ENCODE assay signal across 8 cellular contexts in the genomic region with DNA sequence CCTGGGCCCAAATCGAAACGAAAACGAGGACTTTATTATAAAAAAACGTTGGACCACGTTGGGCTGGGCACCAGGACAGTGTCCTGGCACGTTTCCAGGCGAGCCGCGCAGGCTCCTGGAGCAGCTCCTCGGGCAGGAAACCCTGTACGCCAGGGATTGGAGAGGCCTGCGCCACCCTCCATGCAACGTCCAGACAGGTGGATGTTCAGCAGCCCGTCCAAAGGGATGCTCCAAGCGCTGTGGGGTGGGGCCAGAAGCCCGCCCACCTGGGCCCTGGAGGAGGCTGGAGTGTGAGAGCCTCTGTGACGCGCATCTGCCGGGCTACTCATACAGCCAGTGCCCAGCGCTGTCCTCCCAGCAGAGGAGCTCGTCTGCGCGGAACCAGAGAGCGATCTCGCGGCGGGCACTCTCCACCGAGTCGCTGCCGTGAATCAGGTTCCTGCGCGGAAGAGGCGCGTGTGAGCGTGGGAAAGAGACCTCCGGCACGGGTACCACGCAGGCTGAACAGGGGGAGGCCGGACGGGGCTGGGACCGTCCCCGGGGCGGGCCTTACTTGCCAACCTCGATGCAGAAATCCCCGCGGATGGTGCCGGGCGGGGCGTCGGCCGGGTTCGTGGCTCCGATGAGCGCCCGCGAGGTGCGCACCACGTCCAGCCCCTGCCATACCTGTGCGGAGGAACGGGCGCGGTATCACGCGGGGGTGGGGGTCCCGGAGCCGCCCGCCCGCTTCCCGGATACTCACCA. TPM values are rescaled to one million over a fixed set of nuclear protein-coding genes. Genes with fewer than 3 reads are reported as not detected.
DNase-seq lines count a peak whose midpoint lies in the region; ATAC-seq and TF ChIP-seq lines count a peak whose summit lies in the region.

No MANE protein-coding gene starts in this region.

- H3K4me1 Mint-ChIP-seq in activated T-cell treated with anti-CD3 and anti-CD28 coated beads, Interleukin-2, amount 50 U/mL, for 72 hours (ENCODE audit: low read depth) = peaks cover 14% of the 10 kb centered on the region
- peaks cover 14 to 21% of the 10 kb centered on the region in 2 donors for H3K4me1 Mint-ChIP-seq in natural killer cell

- no peaks in the 10 kb centered on the region for H3K9me3 ChIP-seq in thyroid gland

- peak overlapping the region; percentile 81 to 82 for H3K4me3 Mint-ChIP-seq in activated T-cell treated with anti-CD3 and anti-CD28 coated beads, Interleukin-2, amount 50 U/mL, for 72 hours
- peak overlapping the region; percentile 73 for H3K4me3 Mint-ChIP-seq in natural killer cell

- H3K27ac Mint-ChIP-seq in activated T-cell treated with anti-CD3 and anti-CD28 coated beads, Interleukin-2, amount 50 U/mL, for 72 hours = peak overlapping the region; percentile 24
- peak overlapping the region; percentile 67 to 70 for H3K27ac Mint-ChIP-seq in natural killer cell

- DNase-seq in GM03348 (ENCODE audit: low spot score) = peak; percentile 67
- peak; percentile 31 for DNase-seq in NCI-H460 (ENCODE audit: extremely low read depth, low read depth)
- peak; percentile 53 to 64 for DNase-seq in activated T-cell treated with anti-CD3 and anti-CD28 coated beads, Interleukin-2, amount 50 U/mL, for 72 hours
- peak; percentile 75 for DNase-seq in fibroblast of mammary gland (ENCODE audit: low read depth)
- DNase-seq in natural killer cell = peak; percentile 53
- DNase-seq in thyroid gland = peak; percentile 86 to 87

- peak in 1 of 2 donors; percentile 25 for TF ChIP-seq POLR2A in thyroid gland (IDR thresholded peaks at IDR 0.05)

- H3K36me3 ChIP-seq in thyroid gland = peaks cover 22 to 29% of the 10 kb centered on the region in 2 donors

- WGBS in thyroid gland, 2 donors = 9 to 25% methylated on average over 12 to 15 of the region's 69 CpGs

- H3K36me3 Mint-ChIP-seq in activated T-cell treated with anti-CD3 and anti-CD28 coated beads, Interleukin-2, amount 50 U/mL, for 72 hours (ENCODE audit: insufficient read depth in 2 of 2) = peaks cover 4 to 9% of the 10 kb centered on the region in 2 donors
- H3K36me3 Mint-ChIP-seq in natural killer cell = no peaks in the 10 kb centered on the region

- peaks cover 23 to 26% of the 10 kb centered on the region in 2 donors for H3K4me1 ChIP-seq in thyroid gland

- intact Hi-C loops in natural killer cell (cut with micrococcal nuclease) (loop anchor here (5.0 to 10.0 kb wide), 2 partner anchors 154 to 382 kb away; no protein-coding TSS in a partner anchor), thyroid gland (cut with DNase I) (no loop called here)

- no peak for TF ChIP-seq CTCF in fibroblast of mammary gland (conservative IDR thresholded peaks at IDR 0.05; ENCODE audit: control insufficient read depth, insufficient read depth, low read depth, low read length)
- no peak for TF ChIP-seq CTCF in natural killer cell (IDR thresholded peaks at IDR 0.05)
- TF ChIP-seq CTCF in thyroid gland (IDR thresholded peaks at IDR 0.05) = peak in 1 of 6 experiments; percentile 0

- ATAC-seq in activated T-cell treated with anti-CD3 and anti-CD28 coated beads, Interleukin-2, amount 50 U/mL, for 72 hours (replicated peaks in 1 of 2) = peak in 1 of 2 donors; percentile 18
- ATAC-seq in natural killer cell (peak; percentile 36 to 56 (median 50)), HG02884 (IDR thresholded peaks at IDR 0.05; ENCODE audit: unreplicated experiment) (no peak), GM19023 (IDR thresholded peaks at IDR 0.05; ENCODE audit: unreplicated experiment) (no peak)

- H3K9me3 Mint-ChIP-seq in activated T-cell treated with anti-CD3 and anti-CD28 coated beads, Interleukin-2, amount 50 U/mL, for 72 hours = no peaks in the 10 kb centered on the region
- no peaks in the 10 kb centered on the region for H3K9me3 Mint-ChIP-seq in natural killer cell

- H3K4me3 ChIP-seq in fibroblast of mammary gland (ENCODE audit: control insufficient read depth, low read depth, low read length) (peak overlapping the region; percentile 69), thyroid gland (replicated peaks in 1 of 3) (peak overlapping the region; percentile 31 to 97 (median 86))

- H3K27ac ChIP-seq in thyroid gland = peak overlapping the region; percentile 46 to 64 (median 48)

- no peaks in the 10 kb centered on the region for H3K27me3 ChIP-seq in thyroid gland

- H3K27me3 Mint-ChIP-seq in activated T-cell treated with anti-CD3 and anti-CD28 coated beads, Interleukin-2, amount 50 U/mL, for 72 hours (ENCODE audit: low read depth) = no peaks in the 10 kb centered on the region
- no peaks in the 10 kb centered on the region for H3K27me3 Mint-ChIP-seq in natural killer cell (ENCODE audit: low read depth in 2 of 2)

RNA-seq across cellular contexts. Expression of a gene that starts 0.8 kb away (rescaled TPM):
- 42.0 and 53.3 TPM in 2 replicates for total RNA-seq in NCI-H460 (2014; rRNA removed; shearing (Covaris generic))
- polyA plus RNA-seq in NCI-H460 (2014; cell fraction: nucleus; rRNA removed) = 366 and 437 TPM in 2 replicates
- 10 to 100 TPM; 55.0 to 56.1 TPM for total RNA-seq in activated T-cell treated with anti-CD3 and anti-CD28 coated beads, Interleukin-2, amount 50 U/mL, for 72 hours
- total RNA-seq in natural killer cell (10 to 100 TPM; 40.6 to 50.3 (median 46.2) TPM), thyroid gland (100 to 1,000 TPM in 2 of 4 donors, 10 to 100 TPM in 2; 43.7 to 173 (median 103) TPM)

RNA-seq across cellular contexts. Expression of a gene that starts 2.1 kb away (rescaled TPM):
- total RNA-seq in NCI-H460 (2014; rRNA removed; shearing (Covaris generic)) = 6.0 and 6.9 TPM in 2 replicates
- 105 and 131 TPM in 2 replicates for polyA plus RNA-seq in NCI-H460 (2014; cell fraction: nucleus; rRNA removed)
- total RNA-seq in activated T-cell treated with anti-CD3 and anti-CD28 coated beads, Interleukin-2, amount 50 U/mL, for 72 hours = 10 to 100 TPM; 14.4 to 18.6 TPM
- total RNA-seq in natural killer cell (10 to 100 TPM; 30.0 to 33.8 (median 30.1) TPM), thyroid gland (10 to 100 TPM; 12.8 to 31.8 (median 22.0) TPM)

RNA-seq across cellular contexts. Expression of a gene that starts 2.4 kb away (rescaled TPM):
- total RNA-seq in NCI-H460 (2014; rRNA removed; shearing (Covaris generic)) = 91.2 and 104 TPM in 2 replicates
- polyA plus RNA-seq in NCI-H460 (2014; cell fraction: nucleus; rRNA removed) = 267 and 286 TPM in 2 replicates
- 100 to 1,000 TPM in 1 of 2 donors, 10 to 100 TPM in 1; 86.0 to 123 TPM for total RNA-seq in activated T-cell treated with anti-CD3 and anti-CD28 coated beads, Interleukin-2, amount 50 U/mL, for 72 hours
- 10 to 100 TPM; 26.5 to 42.0 (median 41.4) TPM for total RNA-seq in natural killer cell
- total RNA-seq in thyroid gland = 100 to 1,000 TPM in 1 of 4 donors, 10 to 100 TPM in 3; 67.3 to 146 (median 98.1) TPM

RNA-seq across cellular contexts. Expression of a gene that starts 11.9 kb away (rescaled TPM):
- 19.7 and 21.0 TPM in 2 replicates for total RNA-seq in NCI-H460 (2014; rRNA removed; shearing (Covaris generic))
- polyA plus RNA-seq in NCI-H460 (2014; cell fraction: nucleus; rRNA removed) = 56.1 and 95.8 TPM in 2 replicates
- 10 to 100 TPM; 37.1 to 40.1 TPM for total RNA-seq in activated T-cell treated with anti-CD3 and anti-CD28 coated beads, Interleukin-2, amount 50 U/mL, for 72 hours
- 100 to 1,000 TPM; 100 to 122 (median 110) TPM for total RNA-seq in natural killer cell
- total RNA-seq in thyroid gland = 10 to 100 TPM; 52.2 to 87.3 (median 68.5) TPM

RNA-seq across cellular contexts. Expression of a gene that starts 12.3 kb away (rescaled TPM):
- total RNA-seq in NCI-H460 (2014; rRNA removed; shearing (Covaris generic)) = 50.2 and 59.3 TPM in 2 replicates
- polyA plus RNA-seq in NCI-H460 (2014; cell fraction: nucleus; rRNA removed) = 205 and 332 TPM in 2 replicates
- total RNA-seq in activated T-cell treated with anti-CD3 and anti-CD28 coated beads, Interleukin-2, amount 50 U/mL, for 72 hours = 10 to 100 TPM; 47.8 to 50.1 TPM
- total RNA-seq in natural killer cell (10 to 100 TPM; 39.5 to 51.9 (median 49.4) TPM), thyroid gland (100 to 1,000 TPM in 3 of 4 donors, 10 to 100 TPM in 1; 47.3 to 122 (median 106) TPM)

Comparison
In these comparisons a context has a peak if more than half of its experiments do, and no peak if none do; other contexts are left out.
1. DNase-seq: peak in every context shown above with its lines; median percentile 86 in thyroid gland; 75 in fibroblast of mammary gland; 67 in GM03348; 58 in activated T-cell treated with anti-CD3 and anti-CD28 coated beads, Interleukin-2, amount 50 U/mL, for 72 hours; 53 in natural killer cell; 31 in NCI-H460.
2. ATAC-seq: peak in natural killer cell (3 of 3); none in HG02884 (single experiment) and GM19023 (single experiment).